Comparison of ENCODE assay signal across 8 cellular contexts in genomic region chr2:38602136-38602731, GRCh38. TPM values are rescaled to one million over a fixed set of nuclear protein-coding genes. Genes with fewer than 3 reads are reported as not detected.
DNase-seq lines count a peak whose midpoint lies in the region; ATAC-seq and TF ChIP-seq lines count a peak whose summit lies in the region.

No MANE protein-coding gene starts in this region.

- no peak for TF ChIP-seq POLR2A in right lobe of liver (IDR thresholded peaks at IDR 0.05)

- H3K36me3 ChIP-seq in right lobe of liver = no peaks in the 10 kb centered on the region

- ATAC-seq in HG03439 (IDR thresholded peaks at IDR 0.05; ENCODE audit: unreplicated experiment) (peak; percentile 7), right lobe of liver (peak in 3 of 4 donors; percentile 1 to 47 (median 2))

- intact Hi-C loops in right lobe of liver (cut with DNase I) = no loop called here

- peak overlapping the region; percentile 68 to 92 (median 81) for H3K4me3 ChIP-seq in right lobe of liver

- DNase-seq in NCI-H748 (lab: John Stamatoyannopoulos, UW; ENCODE audit: unreplicated experiment) (peak; percentile 46), NCI-H748 treated with DMSO at 0.1 percent for 48 hours (lab: John Stamatoyannopoulos, UW) (no peak), right lobe of liver (peak; percentile 45 to 72 (median 60)), GDM1 (lab: John Stamatoyannopoulos, UW) (no peak)
- DNase-seq in activated CD4-positive, CD25-positive, alpha-beta regulatory T cell treated with anti-CD3 and anti-CD28 coated beads, Interleukin-2, amount 50 U/mL, for 72 hours = peak; percentile 59
- DNase-seq in stimulated activated CD8-positive, alpha-beta memory T cell treated with anti-CD3 and anti-CD28 coated beads, Interleukin-2, amount 100 ng/mL, for 48 hours (ENCODE audit: low read depth in 2 of 2) = peak; percentile 13 to 23

- H3K27ac ChIP-seq in cingulate gyrus (ENCODE audit: low read depth, low read length) (peak overlapping the region; percentile 81), right lobe of liver (peak overlapping the region; percentile 84 to 97 (median 92))

- no peaks in the 10 kb centered on the region for H3K9me3 ChIP-seq in right lobe of liver

- WGBS in right lobe of liver (ENCODE audit: insufficient coverage, low coverage, low lambda C conversion rate, missing lambda C conversion rate) = 0% methylated on average over 9 of the region's 74 CpGs

- no peaks in the 10 kb centered on the region for H3K27me3 ChIP-seq in right lobe of liver

- no peak for TF ChIP-seq CTCF in right lobe of liver (IDR thresholded peaks at IDR 0.05)

- peaks cover 0 to 15% (median 5%) of the 10 kb centered on the region in 4 donors for H3K4me1 ChIP-seq in right lobe of liver

RNA-seq across cellular contexts. Expression of gene HNRNPLL, which starts 0.5 kb away (rescaled TPM):
- 10 to 100 TPM in 5 of 6 experiments, 1 to 10 TPM in 1; 9.2 to 15.9 (median 13.9) TPM for total RNA-seq in right lobe of liver

Comparison
In these comparisons a context has a peak if more than half of its experiments do, and no peak if none do; other contexts are left out.
1. DNase-seq: peak in NCI-H748 (single experiment), activated CD4-positive, CD25-positive, alpha-beta regulatory T cell treated with anti-CD3 and anti-CD28 coated beads, Interleukin-2, amount 50 U/mL, for 72 hours (single experiment), right lobe of liver (3 of 3) and stimulated activated CD8-positive, alpha-beta memory T cell treated with anti-CD3 and anti-CD28 coated beads, Interleukin-2, amount 100 ng/mL, for 48 hours (2 of 2); none in NCI-H748 treated with DMSO at 0.1 percent for 48 hours (single experiment) and GDM1 (single experiment).